In genomic region chr4:128452415-128452814, GRCh38 we compare ENCODE assay signal across 34 cellular contexts.
DNase-seq lines count a peak whose midpoint lies in the region; TF ChIP-seq lines count a peak whose summit lies in the region.
"Had no signal": no experiment of that assay in that cellular context is flagged by ENCODE, and none has a peak within 500 bp of the region (broad histone marks: within the 10 kb centered on the region; RNA-seq: fewer than 3 reads in every experiment).

No MANE protein-coding gene starts in this region.

- DNase-seq in NCI-H82 treated with DMSO at 0.1 percent for 48 hours (lab: John Stamatoyannopoulos, UW; ENCODE audit: unreplicated experiment), result peak; percentile 24
- DNase-seq in NCI-H82 (lab: John Stamatoyannopoulos, UW), result no peak
- peak; percentile 33 for DNase-seq in fibroblast of peridontal ligament (ENCODE audit: extremely low read depth)
- DNase-seq in sigmoid colon, result no peak
- DNase-seq in stimulated activated naive CD4-positive, alpha-beta T cell (lab: John Stamatoyannopoulos, UW), result no peak
- DNase-seq in DMS79 (lab: John Stamatoyannopoulos, UW), result no peak
- DNase-seq in immature natural killer cell, result no peak
- DNase-seq in NCI-H748 (lab: John Stamatoyannopoulos, UW; ENCODE audit: unreplicated experiment), result no peak
- DNase-seq: 8988T; activated CD4-positive, alpha-beta T cell treated with anti-CD3 and anti-CD28 coated beads for 36 hours; activated CD8-positive, alpha-beta T cell treated with anti-CD3 and anti-CD28 coated beads, Interleukin-2, amount 10 ng/mL, durations not matched to agents 7 days and 5 days; activated naive CD4-positive, alpha-beta T cell treated with anti-CD3 and anti-CD28 coated beads, Interleukin-2, amount 10 ng/mL, durations not matched to agents 7 days and 5 days; AML-193; Calu3; CD4-positive, CD25-positive, alpha-beta regulatory T cell; DMS79 treated with DMSO at 0.1 percent for 48 hours; GF-D8; hippocampal formation; KBM-7; left colon; mammary epithelial cell; MM.1S; NCI-H2029; NCI-H748 treated with DMSO at 0.1 percent for 48 hours; retina; SJCRH30; small intestine; stimulated activated CD4-positive, alpha-beta T cell treated with anti-CD3 and anti-CD28 coated beads, Interleukin-1b, Interleukin-23, amount 100 ng/mL, for 48 hours; T-helper 9 cell had no signal

- H3K4me3 ChIP-seq in sigmoid colon, result no peak overlapping the region
- H3K4me3 ChIP-seq: SJCRH30, tibial nerve had no signal

- no peaks in the 10 kb centered on the region for H3K9me3 ChIP-seq in sigmoid colon
- H3K9me3 ChIP-seq: SJCRH30, tibial nerve had no signal

- H3K4me1 Mint-ChIP-seq in immature natural killer cell, result peaks cover 0 to 4% of the 10 kb centered on the region in 2 donors
- H3K4me1 Mint-ChIP-seq: activated naive CD4-positive, alpha-beta T cell treated with anti-CD3 and anti-CD28 coated beads, Interleukin-2, amount 10 ng/mL, durations not matched to agents 7 days and 5 days had no signal

- no peaks in the 10 kb centered on the region for H3K36me3 Mint-ChIP-seq in immature natural killer cell
- H3K36me3 Mint-ChIP-seq: activated naive CD4-positive, alpha-beta T cell treated with anti-CD3 and anti-CD28 coated beads, Interleukin-2, amount 10 ng/mL, durations not matched to agents 7 days and 5 days; brain; CD4-positive, CD25-positive, alpha-beta regulatory T cell had no signal

- 63 to 72% methylated on average over 3 of the region's 3 CpGs for WGBS in sigmoid colon, 2 donors

- TF ChIP-seq POLR2A in sigmoid colon (IDR thresholded peaks at IDR 0.05), result no peak

- no peak overlapping the region for H3K27ac Mint-ChIP-seq in immature natural killer cell
- H3K27ac Mint-ChIP-seq: activated CD4-positive, alpha-beta T cell treated with anti-CD3 and anti-CD28 coated beads for 36 hours; activated CD8-positive, alpha-beta T cell treated with anti-CD3 and anti-CD28 coated beads, Interleukin-2, amount 10 ng/mL, durations not matched to agents 7 days and 5 days; activated naive CD4-positive, alpha-beta T cell treated with anti-CD3 and anti-CD28 coated beads, Interleukin-2, amount 10 ng/mL, durations not matched to agents 7 days and 5 days; CD4-positive, CD25-positive, alpha-beta regulatory T cell; nephron; stimulated activated naive CD8-positive, alpha-beta T cell treated with anti-CD3 and anti-CD28 coated beads, Interleukin-15, Interleukin-2, amounts not matched to agents 100 ng/mL and 50 ng/mL, for 24 hours had no signal

- no peak overlapping the region for H3K4me3 Mint-ChIP-seq in immature natural killer cell
- H3K4me3 Mint-ChIP-seq: activated CD4-positive, alpha-beta T cell treated with anti-CD3 and anti-CD28 coated beads for 36 hours; activated CD8-positive, alpha-beta T cell treated with anti-CD3 and anti-CD28 coated beads, Interleukin-2, amount 10 ng/mL, durations not matched to agents 7 days and 5 days; activated naive CD4-positive, alpha-beta T cell treated with anti-CD3 and anti-CD28 coated beads, Interleukin-2, amount 10 ng/mL, durations not matched to agents 7 days and 5 days; CD4-positive, CD25-positive, alpha-beta regulatory T cell; nephron; stimulated activated naive CD8-positive, alpha-beta T cell treated with anti-CD3 and anti-CD28 coated beads, Interleukin-15, Interleukin-2, amounts not matched to agents 100 ng/mL and 50 ng/mL, for 24 hours had no signal

- intact Hi-C loops in sigmoid colon (cut with DNase I), result loop anchor here (5.0 kb wide), 3 partner anchors 165 to 640 kb away; partner anchors contain the start of genes PGRMC2 and SCLT1

- TF ChIP-seq CTCF in sigmoid colon (IDR thresholded peaks at IDR 0.05), result no peak

- no peaks in the 10 kb centered on the region for H3K36me3 ChIP-seq in sigmoid colon
- H3K36me3 ChIP-seq: SJCRH30, tibial nerve had no signal

- H3K9me3 Mint-ChIP-seq in immature natural killer cell, result no peaks in the 10 kb centered on the region
- H3K9me3 Mint-ChIP-seq: activated naive CD4-positive, alpha-beta T cell treated with anti-CD3 and anti-CD28 coated beads, Interleukin-2, amount 10 ng/mL, durations not matched to agents 7 days and 5 days; brain; nephron; stimulated activated naive CD8-positive, alpha-beta T cell treated with anti-CD3 and anti-CD28 coated beads, Interleukin-15, Interleukin-2, amounts not matched to agents 100 ng/mL and 50 ng/mL, for 24 hours had no signal

- TF ChIP-seq EP300 in sigmoid colon (IDR thresholded peaks at IDR 0.05), result no peak

- H3K27me3 ChIP-seq in sigmoid colon, result no peaks in the 10 kb centered on the region
- H3K27me3 ChIP-seq: SJCRH30, tibial nerve had no signal

- peaks cover 0 to 3% (median 2%) of the 10 kb centered on the region in 3 donors for H3K27me3 Mint-ChIP-seq in immature natural killer cell (ENCODE audit: low read depth in 3 of 3)
- H3K27me3 Mint-ChIP-seq: activated naive CD4-positive, alpha-beta T cell treated with anti-CD3 and anti-CD28 coated beads, Interleukin-2, amount 10 ng/mL, durations not matched to agents 7 days and 5 days; CD4-positive, CD25-positive, alpha-beta regulatory T cell had no signal

- peaks cover 0 to 50% (median 30%) of the 10 kb centered on the region in 4 donors for H3K4me1 ChIP-seq in sigmoid colon

- peak overlapping the region in 3 of 4 donors; percentile 24 to 67 (median 59) for H3K27ac ChIP-seq in sigmoid colon
- H3K27ac ChIP-seq: SJCRH30, VCaP had no signal

Comparison
In these comparisons a context has a peak if more than half of its experiments do, and no peak if none do; other contexts are left out.
1. DNase-seq: peak in NCI-H82 treated with DMSO at 0.1 percent for 48 hours (single experiment) and fibroblast of peridontal ligament (single experiment); none in NCI-H82 (single experiment), sigmoid colon (single experiment), stimulated activated naive CD4-positive, alpha-beta T cell (0 of 6), DMS79 (single experiment), immature natural killer cell (0 of 3) and NCI-H748 (single experiment).